In genomic region chr7:148702876-148703670, GRCh38 we compare ENCODE assay signal across 14 cellular contexts. TPM values are rescaled to one million over a fixed set of nuclear protein-coding genes. Genes with fewer than 3 reads are reported as not detected.
DNase-seq lines count a peak whose midpoint lies in the region; ATAC-seq and TF ChIP-seq lines count a peak whose summit lies in the region.
"Had no signal": no experiment of that assay in that cellular context is flagged by ENCODE, and none has a peak within 500 bp of the region (broad histone marks: within the 10 kb centered on the region; RNA-seq: fewer than 3 reads in every experiment).

No MANE protein-coding gene starts in this region.

- H3K9me3 ChIP-seq in SU-DHL-6 (ENCODE audit: insufficient read depth, low read length), result no peaks in the 10 kb centered on the region
- H3K9me3 ChIP-seq: SJCRH30, transverse colon had no signal

- ATAC-seq in stimulated activated naive CD8-positive, alpha-beta T cell treated with anti-CD3 and anti-CD28 coated beads, Interleukin-15, amount 100 ng/mL, for 72 hours, result no peak
- ATAC-seq in HG03565 (IDR thresholded peaks at IDR 0.05; ENCODE audit: unreplicated experiment) (no peak), GM21515 (IDR thresholded peaks at IDR 0.05; ENCODE audit: unreplicated experiment) (no peak)

- H3K36me3 Mint-ChIP-seq in stimulated activated naive CD8-positive, alpha-beta T cell treated with anti-CD3 and anti-CD28 coated beads, Interleukin-15, Interleukin-2, amounts not matched to agents 100 ng/mL and 50 ng/mL, for 24 hours (ENCODE audit: low read depth), result peaks cover 18% of the 10 kb centered on the region

- H2AFZ ChIP-seq in SU-DHL-6 (ENCODE audit: low read depth, low read length, severe bottlenecking), result no peak overlapping the region

- TF ChIP-seq CTCF in SU-DHL-6 (IDR thresholded peaks at IDR 0.05; ENCODE audit: insufficient read depth, low read length, poor library complexity, severe bottlenecking) (no peak), GM20000 (IDR thresholded peaks at IDR 0.05; ENCODE audit: extremely low read depth, missing control alignments) (no peak)

- no peak overlapping the region for H3K4me3 ChIP-seq in SU-DHL-6 (ENCODE audit: insufficient read depth, low read length, poor library complexity, severe bottlenecking)
- H3K4me3 ChIP-seq: SJCRH30, transverse colon had no signal

- DNase-seq in stimulated activated naive CD8-positive, alpha-beta T cell treated with anti-CD3 and anti-CD28 coated beads, Interleukin-15, amount 100 ng/mL, for 72 hours, result no peak
- peak; percentile 18 for DNase-seq in fibroblast of peridontal ligament (ENCODE audit: extremely low read depth)
- DNase-seq in mucosa of gallbladder (ENCODE audit: low spot score), result no peak
- DNase-seq in GM20000 (ENCODE audit: low spot score), result no peak
- DNase-seq: amygdala, DMS79 treated with DMSO at 0.1 percent for 48 hours, Kasumi-1, NCI-H2081 treated with DMSO at 0.1 percent for 48 hours, SJCRH30, transverse colon had no signal

- H3K4me2 ChIP-seq in SU-DHL-6 (ENCODE audit: low read depth, low read length, poor library complexity, severe bottlenecking), result peak overlapping the region; percentile 9

- H3K4me1 Mint-ChIP-seq in stimulated activated naive CD8-positive, alpha-beta T cell treated with anti-CD3 and anti-CD28 coated beads, Interleukin-15, Interleukin-2, amounts not matched to agents 100 ng/mL and 50 ng/mL, for 24 hours (ENCODE audit: low read depth), result peaks cover 77% of the 10 kb centered on the region
- peaks cover 74% of the 10 kb centered on the region for H3K4me1 Mint-ChIP-seq in stimulated activated naive CD8-positive, alpha-beta T cell treated with anti-CD3 and anti-CD28 coated beads, Interleukin-15, amount 100 ng/mL, for 72 hours

- no peaks in the 10 kb centered on the region for H3K9me2 ChIP-seq in SU-DHL-6 (replicated peaks; ENCODE audit: insufficient read depth, low read length)

- no peaks in the 10 kb centered on the region for H3K27me3 Mint-ChIP-seq in stimulated activated naive CD8-positive, alpha-beta T cell treated with anti-CD3 and anti-CD28 coated beads, Interleukin-15, Interleukin-2, amounts not matched to agents 100 ng/mL and 50 ng/mL, for 24 hours
- no peaks in the 10 kb centered on the region for H3K27me3 Mint-ChIP-seq in stimulated activated naive CD8-positive, alpha-beta T cell treated with anti-CD3 and anti-CD28 coated beads, Interleukin-15, amount 100 ng/mL, for 72 hours

- peaks cover 63% of the 10 kb centered on the region for H4K20me1 ChIP-seq in SU-DHL-6 (ENCODE audit: low read depth, low read length)

- H3K4me3 Mint-ChIP-seq in stimulated activated naive CD8-positive, alpha-beta T cell treated with anti-CD3 and anti-CD28 coated beads, Interleukin-15, Interleukin-2, amounts not matched to agents 100 ng/mL and 50 ng/mL, for 24 hours, result peak overlapping the region; percentile 11
- H3K4me3 Mint-ChIP-seq in stimulated activated naive CD8-positive, alpha-beta T cell treated with anti-CD3 and anti-CD28 coated beads, Interleukin-15, amount 100 ng/mL, for 72 hours, result peak overlapping the region in 1 of 2 donors; percentile 5

- H3F3A ChIP-seq in SU-DHL-6 (ENCODE audit: insufficient read depth), result peaks cover 7% of the 10 kb centered on the region

- H3K27ac ChIP-seq in SU-DHL-6 (ENCODE audit: low read depth, low read length), result no peak overlapping the region
- H3K27ac ChIP-seq: SJCRH30, transverse colon had no signal

- no peaks in the 10 kb centered on the region for H3K27me3 ChIP-seq in SU-DHL-6 (ENCODE audit: low read length)
- H3K27me3 ChIP-seq: SJCRH30, transverse colon had no signal

- no peak overlapping the region for H3K9ac ChIP-seq in SU-DHL-6 (ENCODE audit: low read length)

- H3K36me3 ChIP-seq in SU-DHL-6 (ENCODE audit: low read length), result no peaks in the 10 kb centered on the region
- H3K36me3 ChIP-seq: SJCRH30, transverse colon had no signal

- peaks cover 90% of the 10 kb centered on the region for H3K79me2 ChIP-seq in SU-DHL-6 (ENCODE audit: insufficient read depth, low read length)

- no peaks in the 10 kb centered on the region for H3K9me3 Mint-ChIP-seq in stimulated activated naive CD8-positive, alpha-beta T cell treated with anti-CD3 and anti-CD28 coated beads, Interleukin-15, Interleukin-2, amounts not matched to agents 100 ng/mL and 50 ng/mL, for 24 hours
- H3K9me3 Mint-ChIP-seq in stimulated activated naive CD8-positive, alpha-beta T cell treated with anti-CD3 and anti-CD28 coated beads, Interleukin-15, amount 100 ng/mL, for 72 hours, result no peaks in the 10 kb centered on the region

- H3K27ac Mint-ChIP-seq in stimulated activated naive CD8-positive, alpha-beta T cell treated with anti-CD3 and anti-CD28 coated beads, Interleukin-15, Interleukin-2, amounts not matched to agents 100 ng/mL and 50 ng/mL, for 24 hours, result no peak overlapping the region
- no peak overlapping the region for H3K27ac Mint-ChIP-seq in stimulated activated naive CD8-positive, alpha-beta T cell treated with anti-CD3 and anti-CD28 coated beads, Interleukin-15, amount 100 ng/mL, for 72 hours

RNA-seq across cellular contexts. Expression of gene CUL1, which starts 4.4 kb away (rescaled TPM):
- total RNA-seq in mucosa of gallbladder, result 35.7 TPM
